8 cellular contexts compared by ENCODE assay signal in genomic region chr11:125568970-125569912, GRCh38. TPM values are rescaled to one million over a fixed set of nuclear protein-coding genes. Genes with fewer than 3 reads are reported as not detected.
A peak's percentile ranks its signal among the peaks of the same experiment; 100 is the strongest.
DNase-seq lines count a peak whose midpoint lies in the region; ATAC-seq and TF ChIP-seq lines count a peak whose summit lies in the region.

TSS of gene EI24 (plus strand) at chr11:125569477. CDS start at chr11:125572528, 3,051 bp downstream.

- H3K9me3 Mint-ChIP-seq in activated naive CD8-positive, alpha-beta T cell treated with anti-CD3 and anti-CD28 coated beads, Interleukin-2, amount 50 U/mL, for 24 hours = no peaks in the 10 kb centered on the region

- peak within 1 kb of the TSS; percentile 96 for H4K91ac ChIP-seq in trophoblast cell (ENCODE audit: low read depth, low read length)

- peak within 1 kb of the TSS; percentile 73 for H3K27ac ChIP-seq in cardiac muscle cell
- H3K27ac ChIP-seq in trophoblast cell (ENCODE audit: low read depth, low read length) = peak within 1 kb of the TSS; percentile 42
- H3K27ac ChIP-seq in transverse colon = peak within 1 kb of the TSS; percentile 87 to 90 (median 88)

- no peaks in the 10 kb centered on the region for H3K4me1 ChIP-seq in cardiac muscle cell (ENCODE audit: low read depth)
- H3K4me1 ChIP-seq in trophoblast cell (ENCODE audit: control insufficient read depth in 1 of 2, insufficient read depth in 2 of 2, low read length in 2 of 2) = peaks cover 0 to 3% of the 10 kb centered on the region in 2 experiments
- H3K4me1 ChIP-seq in transverse colon = peaks cover 5 to 24% (median 9%) of the 10 kb centered on the region in 4 donors

- peak within 1 kb of the TSS; percentile 100 for H3K14ac ChIP-seq in trophoblast cell (ENCODE audit: low read length)

- no CpG with 5 or more reads among the region's 83 CpGs for WGBS in trophoblast cell (ENCODE audit: extremely low coverage, insufficient coverage, insufficient read length)
- WGBS in transverse colon (ENCODE audit: low coverage in 1 of 2), 2 donors = 1% methylated on average over 56 of the region's 83 CpGs; no CpG with 5 or more reads in 1 of the 2 donors

- peak within 1 kb of the TSS; percentile 90 for H3K4me3 Mint-ChIP-seq in activated naive CD8-positive, alpha-beta T cell treated with anti-CD3 and anti-CD28 coated beads, Interleukin-2, amount 50 U/mL, for 24 hours

- TF ChIP-seq EP300 in transverse colon (IDR thresholded peaks at IDR 0.05; ENCODE audit: low read depth) = no peak

- peak within 1 kb of the TSS; percentile 81 for H2BK120ac ChIP-seq in trophoblast cell (ENCODE audit: insufficient read depth, low read length, poor library complexity)

- H3K9ac ChIP-seq in trophoblast cell (ENCODE audit: low read length) = peak within 1 kb of the TSS; percentile 81

- peak within 1 kb of the TSS; percentile 37 for H2AK5ac ChIP-seq in trophoblast cell (ENCODE audit: low read length)

- peak within 1 kb of the TSS; percentile 73 for H3K4me2 ChIP-seq in trophoblast cell (ENCODE audit: low read length)

- H2BK5ac ChIP-seq in trophoblast cell (ENCODE audit: low read depth, low read length, poor library complexity) = peak within 1 kb of the TSS; percentile 91

- no peaks in the 10 kb centered on the region for H3K27me3 Mint-ChIP-seq in activated naive CD8-positive, alpha-beta T cell treated with anti-CD3 and anti-CD28 coated beads, Interleukin-2, amount 50 U/mL, for 24 hours

- no peak within 1 kb of the TSS for H3K23ac ChIP-seq in trophoblast cell (ENCODE audit: low read length)

- H3K79me1 ChIP-seq in trophoblast cell (ENCODE audit: low read length) = peaks cover 10% of the 10 kb centered on the region

- H3K36me3 Mint-ChIP-seq in activated naive CD8-positive, alpha-beta T cell treated with anti-CD3 and anti-CD28 coated beads, Interleukin-2, amount 50 U/mL, for 24 hours (ENCODE audit: low read depth) = peaks cover 20% of the 10 kb centered on the region

- TF ChIP-seq CTCF in GM12873 (IDR thresholded peaks at IDR 0.05; ENCODE audit: insufficient read depth, low read depth, low read length, missing control alignments) (peak; percentile 75), cardiac muscle cell (IDR thresholded peaks at IDR 0.05; ENCODE audit: low read depth, low read length) (peak; percentile 72), transverse colon (IDR thresholded peaks at IDR 0.05) (peak; percentile 65 to 79 (median 69))

- peaks cover 27% of the 10 kb centered on the region for H3K4me1 Mint-ChIP-seq in activated naive CD8-positive, alpha-beta T cell treated with anti-CD3 and anti-CD28 coated beads, Interleukin-2, amount 50 U/mL, for 24 hours

- peak within 1 kb of the TSS; percentile 95 for H2AFZ ChIP-seq in trophoblast cell (ENCODE audit: insufficient read depth, low read length, poor library complexity)

- ATAC-seq in HG02678 (IDR thresholded peaks at IDR 0.05; ENCODE audit: unreplicated experiment) = peak; percentile 97
- peak; percentile 98 for ATAC-seq in activated naive CD8-positive, alpha-beta T cell treated with anti-CD3 and anti-CD28 coated beads, Interleukin-2, amount 50 U/mL, for 24 hours

- H3K36me3 ChIP-seq in cardiac muscle cell (peaks cover 6% of the 10 kb centered on the region), trophoblast cell (ENCODE audit: control insufficient read depth in 1 of 2, insufficient read depth in 2 of 2, low read length in 2 of 2) (peaks cover 7 to 13% of the 10 kb centered on the region in 2 experiments), transverse colon (peaks cover 0 to 7% (median 5%) of the 10 kb centered on the region in 4 donors)

- in situ Hi-C loops in transverse colon (cut with MboI; ENCODE audit: low pct_ligation_motif_present in 1 of 4, low pct_unique_long_range_greater_than_20kb in 1 of 4, low sequenced_read_pairs in 3 of 4) = no loop called here

- peak within 1 kb of the TSS; percentile 97 for H4K8ac ChIP-seq in trophoblast cell (ENCODE audit: low read depth, low read length)

- intact Hi-C loops in transverse colon (cut with DNase I; ENCODE audit: low total_unique reads) = loop anchor here (5.0 kb wide), 1 partner anchor 303 kb away; no protein-coding TSS in a partner anchor

- peak within 1 kb of the TSS; percentile 87 for H3K4ac ChIP-seq in trophoblast cell (ENCODE audit: low read depth, low read length)

- H2BK12ac ChIP-seq in trophoblast cell (ENCODE audit: low read length) = peak within 1 kb of the TSS; percentile 49

- peak; percentile 31 for TF ChIP-seq POLR2A in transverse colon (IDR thresholded peaks at IDR 0.05)

- H3K27ac Mint-ChIP-seq in activated naive CD8-positive, alpha-beta T cell treated with anti-CD3 and anti-CD28 coated beads, Interleukin-2, amount 50 U/mL, for 24 hours = peak within 1 kb of the TSS; percentile 92

- H3K18ac ChIP-seq in trophoblast cell (ENCODE audit: low read length) = peak within 1 kb of the TSS; percentile 99

- peaks cover 7% of the 10 kb centered on the region for H3K79me2 ChIP-seq in trophoblast cell (ENCODE audit: control insufficient read depth, insufficient read depth, low read length, poor library complexity)

- no peaks in the 10 kb centered on the region for H3K9me3 ChIP-seq in cardiac muscle cell (ENCODE audit: low read depth)
- H3K9me3 ChIP-seq in trophoblast cell (ENCODE audit: insufficient read depth, low read depth, low read length) = no peaks in the 10 kb centered on the region
- no peaks in the 10 kb centered on the region for H3K9me3 ChIP-seq in transverse colon

- H3K4me3 ChIP-seq in cardiac muscle cell = peak within 1 kb of the TSS; percentile 75
- peak within 1 kb of the TSS; percentile 86 for H3K4me3 ChIP-seq in trophoblast cell (ENCODE audit: low read depth, low read length)
- H3K4me3 ChIP-seq in transverse colon = peak within 1 kb of the TSS; percentile 75 to 99 (median 87)

- H3K27me3 ChIP-seq in cardiac muscle cell (no peaks in the 10 kb centered on the region), trophoblast cell (ENCODE audit: insufficient read depth, low read length) (no peaks in the 10 kb centered on the region), transverse colon (no peaks in the 10 kb centered on the region)

- H4K12ac ChIP-seq in trophoblast cell (ENCODE audit: low read depth, low read length) = peak within 1 kb of the TSS; percentile 99

- peak; percentile 93 for DNase-seq in NCI-H1105 treated with DMSO at 0.1 percent for 48 hours (lab: John Stamatoyannopoulos, UW)
- peak; percentile 29 to 82 for DNase-seq in SW 1271 (lab: John Stamatoyannopoulos, UW)
- DNase-seq in activated naive CD8-positive, alpha-beta T cell treated with anti-CD3 and anti-CD28 coated beads, Interleukin-2, amount 50 U/mL, for 24 hours = peak; percentile 89
- DNase-seq in cardiac muscle cell (ENCODE audit: low read depth in 1 of 2, low spot score in 1 of 2) = peak; percentile 96 to 97
- peak; percentile 88 to 91 for DNase-seq in trophoblast cell
- DNase-seq in transverse colon = peak; percentile 93

RNA-seq across cellular contexts. Expression of gene EI24, which starts in this region (rescaled TPM):
- total RNA-seq in cardiac muscle cell = 96.7 and 128 TPM in 2 replicates
- polyA plus RNA-seq in cardiac muscle cell = 124 and 157 TPM in 2 replicates
- 122 and 131 TPM in 2 replicates for polyA plus RNA-seq in trophoblast cell (2013)
- 100 to 1,000 TPM in 1 of 4 donors, 10 to 100 TPM in 3; 53.9 to 107 (median 80.4) TPM for total RNA-seq in transverse colon

Comparison
In these comparisons a context has a peak if more than half of its experiments do, and no peak if none do; other contexts are left out.
1. Peak in every context shown above with its lines: DNase-seq, ATAC-seq, H3K4me3 ChIP-seq and H3K27ac ChIP-seq.